Comparison of ENCODE assay signal across 10 cellular contexts in the genomic region with DNA sequence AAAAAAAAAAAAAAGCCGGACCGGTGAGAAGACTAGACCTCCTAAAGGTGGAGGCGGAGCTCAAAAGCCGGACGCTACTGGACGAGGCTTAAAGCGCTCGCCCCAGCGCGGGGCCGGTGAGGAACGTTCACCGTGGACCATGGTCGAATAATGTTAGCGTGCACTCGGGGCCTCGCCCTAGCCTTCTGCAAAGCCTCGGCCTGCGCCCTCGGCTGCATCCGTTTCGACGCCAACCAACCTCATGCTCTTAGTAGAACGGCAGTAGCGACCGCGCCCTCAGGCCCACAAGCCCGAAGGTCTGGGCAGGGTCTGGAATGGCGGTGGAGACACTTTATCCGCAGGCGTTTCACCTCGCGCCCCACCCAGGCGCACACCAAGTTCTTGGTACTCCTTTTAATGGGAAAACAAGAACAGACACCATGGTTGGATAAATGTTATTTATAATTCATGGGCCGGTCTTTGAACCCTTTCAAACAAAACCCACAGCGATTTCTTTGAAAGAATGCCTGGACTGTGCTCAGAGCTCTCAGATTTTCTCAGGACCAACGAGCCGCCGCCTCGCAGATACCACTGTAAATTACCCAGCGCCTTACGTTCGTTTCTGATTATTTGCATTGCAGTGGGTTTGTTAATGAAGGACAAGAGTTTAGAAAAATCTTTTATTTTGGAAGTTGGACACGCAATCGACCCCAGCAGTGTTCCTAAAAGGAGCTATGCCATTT. TPM values are rescaled to one million over a fixed set of nuclear protein-coding genes. Genes with fewer than 3 reads are reported as not detected.
DNase-seq lines count a peak whose midpoint lies in the region; ATAC-seq and TF ChIP-seq lines count a peak whose summit lies in the region.
"Had no signal": no experiment of that assay in that cellular context is flagged by ENCODE, and none has a peak within 500 bp of the region (broad histone marks: within the 10 kb centered on the region; RNA-seq: fewer than 3 reads in every experiment).

No MANE protein-coding gene starts in this region.

- H3K4me3 Mint-ChIP-seq in CD8-positive, alpha-beta T cell: peak overlapping the region; percentile 65
- H3K4me3 Mint-ChIP-seq in IgD-negative memory B cell: peak overlapping the region; percentile 84 to 92 (median 90)
- H3K4me3 Mint-ChIP-seq in natural killer cell: peak overlapping the region; percentile 84

- no peak for ATAC-seq in CD8-positive, alpha-beta T cell
- ATAC-seq in natural killer cell: peak in 1 of 3 donors; percentile 32
- no peak for ATAC-seq in omental fat pad (ENCODE audit: low FRiP score)
- no peak for ATAC-seq in GM21360 (IDR thresholded peaks at IDR 0.05; ENCODE audit: unreplicated experiment)
- ATAC-seq: left lung had no signal

- no peaks in the 10 kb centered on the region for H3K36me3 Mint-ChIP-seq in CD8-positive, alpha-beta T cell
- H3K36me3 Mint-ChIP-seq in IgD-negative memory B cell (peaks cover 2% of the 10 kb centered on the region), natural killer cell (no peaks in the 10 kb centered on the region)

- peaks cover 54% of the 10 kb centered on the region for H3K27me3 ChIP-seq in CD8-positive, alpha-beta T cell (ENCODE audit: insufficient read depth, low read length)
- H3K27me3 ChIP-seq in brain microvascular endothelial cell (replicated peaks): peaks cover 38% of the 10 kb centered on the region
- peaks cover 4 to 74% of the 10 kb centered on the region in 2 donors for H3K27me3 ChIP-seq in tibial artery

- no peaks in the 10 kb centered on the region for H3K9me3 ChIP-seq in CD8-positive, alpha-beta T cell (ENCODE audit: low read length)
- H3K9me3 ChIP-seq in tibial artery: no peaks in the 10 kb centered on the region
- H3K9me3 ChIP-seq: left lung had no signal

- peaks cover 43% of the 10 kb centered on the region for H3K4me1 Mint-ChIP-seq in CD8-positive, alpha-beta T cell (ENCODE audit: low read depth)
- H3K4me1 Mint-ChIP-seq in IgD-negative memory B cell (peaks cover 25 to 38% (median 31%) of the 10 kb centered on the region in 3 donors), natural killer cell (peaks cover 45 to 54% of the 10 kb centered on the region in 2 donors)

- H3K27me3 Mint-ChIP-seq in CD8-positive, alpha-beta T cell (ENCODE audit: low read depth): peaks cover 71% of the 10 kb centered on the region
- H3K27me3 Mint-ChIP-seq in IgD-negative memory B cell: peaks cover 45% of the 10 kb centered on the region
- H3K27me3 Mint-ChIP-seq in natural killer cell (ENCODE audit: low read depth in 2 of 2): peaks cover 72 to 73% of the 10 kb centered on the region in 2 donors

- CTCF ChIA-PET in CD8-positive, alpha-beta T cell (lab: Charles Lee): interaction anchor here (1.5 kb wide), 1 partner anchor 12 kb away, joined by 3 read pairs; no protein-coding TSS in a partner anchor

- intact Hi-C loops in CD8-positive, alpha-beta T cell (cut with DNase I, micrococcal nuclease): no loop called here
- intact Hi-C loops in natural killer cell (cut with micrococcal nuclease): loop anchor here (2.0 kb wide), 1 partner anchor 100 kb away; no protein-coding TSS in a partner anchor
- intact Hi-C loops in tibial artery (cut with DNase I; ENCODE audit: low total_unique reads): no loop called here

- no peak overlapping the region for H3K27ac Mint-ChIP-seq in CD8-positive, alpha-beta T cell
- H3K27ac Mint-ChIP-seq in IgD-negative memory B cell (peak overlapping the region; percentile 76 to 94 (median 89)), natural killer cell (no peak overlapping the region)

- POLR2A ChIA-PET in CD8-positive, alpha-beta T cell (lab: Charles Lee): interaction anchor here (1.2 to 1.6 kb wide), 2 partner anchors 9 to 19 kb away, joined by 3 to 5 read pairs; no protein-coding TSS in a partner anchor

- peaks cover 51% of the 10 kb centered on the region for H3K4me1 ChIP-seq in CD8-positive, alpha-beta T cell (ENCODE audit: insufficient read depth, low read length)
- peaks cover 0 to 39% (median 25%) of the 10 kb centered on the region in 4 donors for H3K4me1 ChIP-seq in tibial artery

- no peak for TF ChIP-seq CTCF in CD8-positive, alpha-beta T cell (IDR thresholded peaks at IDR 0.05)
- no peak for TF ChIP-seq CTCF in brain microvascular endothelial cell (IDR thresholded peaks at IDR 0.05; ENCODE audit: low read depth, low read length, missing control alignments)
- TF ChIP-seq CTCF in natural killer cell (IDR thresholded peaks at IDR 0.05): no peak
- no peak for TF ChIP-seq CTCF in omental fat pad (IDR thresholded peaks at IDR 0.05)
- TF ChIP-seq CTCF in tibial artery (IDR thresholded peaks at IDR 0.05): no peak

- no peak overlapping the region for H3K27ac ChIP-seq in CD8-positive, alpha-beta T cell (ENCODE audit: low read depth, low read length)
- no peak overlapping the region for H3K27ac ChIP-seq in brain microvascular endothelial cell
- no peak overlapping the region for H3K27ac ChIP-seq in tibial artery

- H3K4me3 ChIP-seq in CD8-positive, alpha-beta T cell (ENCODE audit: low read depth, low read length): no peak overlapping the region
- H3K4me3 ChIP-seq in brain microvascular endothelial cell (ENCODE audit: low read depth, low read length) (peak overlapping the region; percentile 39), tibial artery (no peak overlapping the region)

- no peaks in the 10 kb centered on the region for H3K9me3 Mint-ChIP-seq in CD8-positive, alpha-beta T cell
- peaks cover 0 to 4% (median 0%) of the 10 kb centered on the region in 3 donors for H3K9me3 Mint-ChIP-seq in IgD-negative memory B cell
- no peaks in the 10 kb centered on the region for H3K9me3 Mint-ChIP-seq in natural killer cell

- no peak for DNase-seq in CD8-positive, alpha-beta T cell
- DNase-seq in brain microvascular endothelial cell: no peak
- DNase-seq in natural killer cell: no peak
- DNase-seq in omental fat pad (ENCODE audit: low spot score): no peak
- no peak for DNase-seq in NOMO-1 treated with DMSO at 0.1 percent for 48 hours (lab: John Stamatoyannopoulos, UW; ENCODE audit: unreplicated experiment)
- no peak for DNase-seq in tibial artery

- in situ Hi-C loops in brain microvascular endothelial cell (cut with HindIII; ENCODE audit: low pct_ligation_motif_present, low sequenced_read_pairs): no loop called here

- H3K36me3 ChIP-seq in CD8-positive, alpha-beta T cell (ENCODE audit: insufficient read depth, low read length): no peaks in the 10 kb centered on the region
- no peaks in the 10 kb centered on the region for H3K36me3 ChIP-seq in brain microvascular endothelial cell (replicated peaks)
- no peaks in the 10 kb centered on the region for H3K36me3 ChIP-seq in tibial artery
- H3K36me3 ChIP-seq: left lung had no signal

RNA-seq across cellular contexts. Expression of gene ISL2, which starts 1.3 kb away (rescaled TPM):
- not detected for total RNA-seq in CD8-positive, alpha-beta T cell
- polyA plus RNA-seq in IgD-negative memory B cell: 0.89 TPM
- total RNA-seq in natural killer cell (not detected), omental fat pad (1 to 10 TPM in 1 of 4 donors, under 1 TPM in 2, not detected in 1; 0.24 to 1.1 (median 0.75) TPM)
- total RNA-seq: temporal lobe had no signal

RNA-seq across cellular contexts. Expression of gene ETFA, which starts 24.0 kb away (rescaled TPM):
- total RNA-seq in CD8-positive, alpha-beta T cell: 10 to 100 TPM; 18.0 to 18.1 TPM
- polyA plus RNA-seq in IgD-negative memory B cell: 107 TPM
- total RNA-seq in natural killer cell (10 to 100 TPM; 71.9 to 93.1 (median 79.8) TPM), omental fat pad (100 to 1,000 TPM in 3 of 4 donors, 10 to 100 TPM in 1; 89.9 to 144 (median 114) TPM)

Comparison
In these comparisons a context has a peak if more than half of its experiments do, and no peak if none do; other contexts are left out.
1. H3K27ac Mint-ChIP-seq: peak in IgD-negative memory B cell (3 of 3); none in CD8-positive, alpha-beta T cell (single experiment) and natural killer cell (0 of 2).
2. Peak in every context shown above with its lines, with median percentiles within 50 percentile points of each other: H3K4me3 Mint-ChIP-seq.